ENCODE assay signal across 8 cellular contexts in genomic region chr17:35731239-35731931, GRCh38. TPM values are rescaled to one million over a fixed set of nuclear protein-coding genes. Genes with fewer than 3 reads are reported as not detected.
DNase-seq lines count a peak whose midpoint lies in the region; ATAC-seq, FAIRE-seq and TF ChIP-seq lines count a peak whose summit lies in the region.

A gene with protein sequence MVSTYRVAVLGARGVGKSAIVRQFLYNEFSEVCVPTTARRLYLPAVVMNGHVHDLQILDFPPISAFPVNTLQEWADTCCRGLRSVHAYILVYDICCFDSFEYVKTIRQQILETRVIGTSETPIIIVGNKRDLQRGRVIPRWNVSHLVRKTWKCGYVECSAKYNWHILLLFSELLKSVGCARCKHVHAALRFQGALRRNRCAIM (plus strand): TSS chr17:35731639. CDS start chr17:35735185, 3,546 bp downstream.

- H3K23ac ChIP-seq in trophoblast cell (ENCODE audit: low read length), result no peak within 1 kb of the TSS

- H3K9me3 ChIP-seq in adrenal gland (replicated peaks in 1 of 3) (no peaks in the 10 kb centered on the region), trophoblast cell (ENCODE audit: insufficient read depth, low read depth, low read length) (peaks cover 2% of the 10 kb centered on the region), vagina (no peaks in the 10 kb centered on the region)

- peak within 1 kb of the TSS; percentile 73 for H3K4me2 ChIP-seq in trophoblast cell (ENCODE audit: low read length)

- no peaks in the 10 kb centered on the region for H3K79me1 ChIP-seq in trophoblast cell (ENCODE audit: low read length)

- H3K9ac ChIP-seq in trophoblast cell (ENCODE audit: low read length), result peak within 1 kb of the TSS; percentile 35

- no peak within 1 kb of the TSS for H2AK5ac ChIP-seq in trophoblast cell (ENCODE audit: low read length)

- H4K8ac ChIP-seq in trophoblast cell (ENCODE audit: low read depth, low read length), result peak within 1 kb of the TSS; percentile 67

- H3K36me3 ChIP-seq in adrenal gland (replicated peaks in 1 of 2) (peaks cover 0 to 1% of the 10 kb centered on the region in 2 donors), trophoblast cell (ENCODE audit: control insufficient read depth in 1 of 2, insufficient read depth in 2 of 2, low read length in 2 of 2) (no peaks in the 10 kb centered on the region), vagina (no peaks in the 10 kb centered on the region)

- no peak within 1 kb of the TSS for H3K14ac ChIP-seq in trophoblast cell (ENCODE audit: low read length)

- peak within 1 kb of the TSS; percentile 65 for H3K4ac ChIP-seq in trophoblast cell (ENCODE audit: low read depth, low read length)

- WGBS in adrenal gland, 4 donors, result 3 to 29% (median 13%) methylated on average over 4 to 46 of the region's 46 CpGs
- WGBS in trophoblast cell (ENCODE audit: extremely low coverage, insufficient coverage, insufficient read length), result no CpG with 5 or more reads among the region's 46 CpGs

- peak within 1 kb of the TSS; percentile 67 for H2AFZ ChIP-seq in trophoblast cell (ENCODE audit: insufficient read depth, low read length, poor library complexity)

- CTCF ChIA-PET in RWPE1 (lab: Yijun Ruan, JAX), result interaction anchor here (0.6 to 1.5 kb wide), 3 partner anchors 16 to 62 kb away, joined by 4 to 7 read pairs (median 4); no protein-coding TSS in a partner anchor

- DNase-seq in NCI-H1436 (lab: John Stamatoyannopoulos, UW) (peak; percentile 52), NCI-H1436 treated with DMSO at 0.1 percent for 48 hours (lab: John Stamatoyannopoulos, UW) (no peak), RWPE1 (ENCODE audit: low spot score) (peak; percentile 78), adrenal gland (peak; percentile 56 to 72 (median 62)), left cardiac atrium (peak; percentile 63), trophoblast cell (peak; percentile 25 to 26), vagina (ENCODE audit: extremely low spot score in 2 of 2) (peak in 1 of 2 donors; percentile 70), RCC 7860 (ENCODE audit: low spot score) (no peak)

- TF ChIP-seq CTCF in RWPE1 (conservative IDR thresholded peaks at IDR 0.05; ENCODE audit: low read depth) (no peak), adrenal gland (IDR thresholded peaks at IDR 0.05) (no peak), vagina (IDR thresholded peaks at IDR 0.05) (no peak)

- no peak within 1 kb of the TSS for H2BK5ac ChIP-seq in trophoblast cell (ENCODE audit: low read depth, low read length, poor library complexity)

- H3K18ac ChIP-seq in trophoblast cell (ENCODE audit: low read length), result no peak within 1 kb of the TSS

- H2BK12ac ChIP-seq in trophoblast cell (ENCODE audit: low read length), result no peak within 1 kb of the TSS

- peaks cover 2% of the 10 kb centered on the region for H3K79me2 ChIP-seq in trophoblast cell (ENCODE audit: control insufficient read depth, insufficient read depth, low read length, poor library complexity)

- no peak within 1 kb of the TSS for H2BK120ac ChIP-seq in trophoblast cell (ENCODE audit: insufficient read depth, low read length, poor library complexity)

- H4K91ac ChIP-seq in trophoblast cell (ENCODE audit: low read depth, low read length), result peak within 1 kb of the TSS; percentile 37

- H3K27me3 ChIP-seq in adrenal gland (no peaks in the 10 kb centered on the region), trophoblast cell (ENCODE audit: insufficient read depth, low read length) (no peaks in the 10 kb centered on the region), vagina (no peaks in the 10 kb centered on the region)

- H3K4me3 ChIP-seq in adrenal gland (peak within 1 kb of the TSS in 2 of 4 donors; percentile 65 to 77), trophoblast cell (ENCODE audit: low read depth, low read length) (peak within 1 kb of the TSS; percentile 75), vagina (peak within 1 kb of the TSS; percentile 62 to 71)

- no peak for FAIRE-seq in RCC 7860 (lab: Jason Lieb, UNC)

- POLR2A ChIA-PET in RWPE1 (lab: Yijun Ruan, JAX; ENCODE audit: low non-redundant PET), result no interaction called here

- ATAC-seq in left cardiac atrium, result peak; percentile 88

- TF ChIP-seq POLR2A in adrenal gland (IDR thresholded peaks at IDR 0.05) (no peak), vagina (IDR thresholded peaks at IDR 0.05) (no peak)

- intact Hi-C loops in adrenal gland (cut with DNase I), result no loop called here
- intact Hi-C loops in left cardiac atrium (cut with DNase I), result no loop called here
- intact Hi-C loops in vagina (cut with DNase I), result no loop called here

- no peak within 1 kb of the TSS for H3K27ac ChIP-seq in RWPE1
- H3K27ac ChIP-seq in adrenal gland, result peak within 1 kb of the TSS in 1 of 5 donors; percentile 15
- H3K27ac ChIP-seq in trophoblast cell (ENCODE audit: low read depth, low read length), result no peak within 1 kb of the TSS
- peak within 1 kb of the TSS; percentile 44 for H3K27ac ChIP-seq in vagina

- no peak within 1 kb of the TSS for H4K12ac ChIP-seq in trophoblast cell (ENCODE audit: low read depth, low read length)

- peaks cover 6 to 8% of the 10 kb centered on the region in 2 donors for H3K4me1 ChIP-seq in adrenal gland (replicated peaks in 1 of 2)
- peaks cover 18 to 32% of the 10 kb centered on the region in 2 experiments for H3K4me1 ChIP-seq in trophoblast cell (ENCODE audit: control insufficient read depth in 1 of 2, insufficient read depth in 2 of 2, low read length in 2 of 2)
- H3K4me1 ChIP-seq in vagina, result peaks cover 35% of the 10 kb centered on the region

RNA-seq across cellular contexts. Expression of the gene that starts here (rescaled TPM):
- 1 to 10 TPM; 1.1 to 8.1 (median 3.0) TPM for total RNA-seq in adrenal gland
- polyA plus RNA-seq in adrenal gland, result 1 to 10 TPM; 1.4 to 1.7 (median 1.5) TPM
- total RNA-seq in left cardiac atrium, result 10 to 100 TPM; 23.9 to 24.7 TPM
- 5.6 and 5.9 TPM in 2 replicates for polyA plus RNA-seq in trophoblast cell (2013)
- total RNA-seq in vagina, result 9.1 TPM

Comparison
In these comparisons a context has a peak if more than half of its experiments do, and no peak if none do; other contexts are left out.
1. DNase-seq: peak in NCI-H1436 (single experiment), RWPE1 (single experiment), adrenal gland (7 of 7), left cardiac atrium (single experiment) and trophoblast cell (2 of 2); none in NCI-H1436 treated with DMSO at 0.1 percent for 48 hours (single experiment) and RCC 7860 (single experiment).